Comparison of ENCODE assay signal across 10 cellular contexts in the genomic region with DNA sequence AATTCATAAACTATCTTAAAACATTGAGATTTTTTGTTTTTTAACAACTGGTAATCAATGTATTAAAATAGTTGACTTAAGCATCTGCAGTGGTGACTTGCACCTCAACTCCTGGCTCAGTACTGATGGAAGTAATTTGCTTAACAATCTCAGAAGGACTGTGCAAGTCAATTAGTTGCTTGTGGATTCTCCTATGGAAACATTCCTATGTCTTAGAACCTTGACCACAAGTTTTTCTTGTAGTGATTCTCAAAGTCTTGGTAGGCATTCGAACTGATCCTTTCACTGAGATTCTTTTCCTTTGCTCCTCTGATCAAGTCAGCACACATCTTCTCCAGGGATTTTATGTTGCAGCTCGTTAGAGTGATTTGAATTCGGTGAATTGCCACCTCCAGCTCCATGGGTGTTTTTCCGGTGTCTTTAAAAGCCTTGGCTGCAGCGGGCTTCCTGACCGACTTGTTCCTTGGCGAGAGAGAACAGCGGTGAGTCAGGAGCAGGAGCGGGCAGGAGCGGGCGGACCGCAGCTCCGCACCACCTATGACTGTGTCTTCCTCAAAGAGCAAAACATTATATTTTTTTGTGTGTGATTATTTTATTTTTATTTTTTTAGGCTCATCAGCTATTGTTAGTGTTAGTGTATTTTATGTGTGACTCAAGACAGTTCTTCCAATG. TPM values are rescaled to one million over a fixed set of nuclear protein-coding genes. Genes with fewer than 3 reads are reported as not detected.
DNase-seq lines count a peak whose midpoint lies in the region; ATAC-seq and TF ChIP-seq lines count a peak whose summit lies in the region.
"Had no signal": no experiment of that assay in that cellular context is flagged by ENCODE, and none has a peak within 500 bp of the region (broad histone marks: within the 10 kb centered on the region; RNA-seq: fewer than 3 reads in every experiment).

No MANE protein-coding gene starts in this region.

- DNase-seq in Calu3 (peak; percentile 68), RWPE1 (ENCODE audit: low spot score) (peak; percentile 88), nephron progenitor cell (no peak), neuronal stem cell (ENCODE audit: low spot score) (no peak), GM20000 (ENCODE audit: low spot score) (no peak), NCI-H1436 (lab: John Stamatoyannopoulos, UW) (no peak)
- DNase-seq in stimulated activated effector memory CD8-positive, alpha-beta T cell treated with anti-CD3 and anti-CD28 coated beads, Interleukin-12 subunit alpha, Interleukin-12 subunit beta, amount 100 ng/mL, for 72 hours (ENCODE audit: low spot score in 2 of 2): no peak
- DNase-seq: DMS79 had no signal

- H2BK15ac ChIP-seq in neuronal stem cell (ENCODE audit: low read length): no peak overlapping the region

- H3K4me3 Mint-ChIP-seq in Calu3 (ENCODE audit: low read depth, unreplicated experiment) (peak overlapping the region; percentile 66), nephron progenitor cell (no peak overlapping the region)
- H3K4me3 Mint-ChIP-seq in stimulated activated effector memory CD8-positive, alpha-beta T cell treated with anti-CD3 and anti-CD28 coated beads, Interleukin-12 subunit alpha, Interleukin-12 subunit beta, amount 100 ng/mL, for 72 hours: no peak overlapping the region
- H3K4me3 Mint-ChIP-seq: IgD-negative memory B cell had no signal

- no peak overlapping the region for H3K4me2 ChIP-seq in neuronal stem cell (ENCODE audit: insufficient read depth, low read length, poor library complexity, severe bottlenecking)

- peak; percentile 92 for ATAC-seq in esophagus mucosa
- no peak for ATAC-seq in stimulated activated effector memory CD8-positive, alpha-beta T cell treated with anti-CD3 and anti-CD28 coated beads, Interleukin-12 subunit alpha, Interleukin-12 subunit beta, amount 100 ng/mL, for 72 hours

- TF ChIP-seq CTCF in Calu3 (IDR thresholded peaks at IDR 0.05; ENCODE audit: unreplicated experiment) (no peak), RWPE1 (conservative IDR thresholded peaks at IDR 0.05; ENCODE audit: low read depth) (no peak), nephron progenitor cell (IDR thresholded peaks at IDR 0.05) (no peak), GM20000 (IDR thresholded peaks at IDR 0.05; ENCODE audit: extremely low read depth, missing control alignments) (no peak)

- CTCF ChIA-PET in Calu3 (lab: Charles Lee): interaction anchor here (0.9 to 1.8 kb wide), 6 partner anchors 8 to 188 kb away, joined by 3 to 7 read pairs (median 4); partner anchors contain the start of genes HMGXB3 and TIGD6
- CTCF ChIA-PET in RWPE1 (lab: Yijun Ruan, JAX): interaction anchor here (0.6 to 1.4 kb wide), 4 partner anchors 19 to 428 kb away, joined by 3 to 8 read pairs (median 4); no protein-coding TSS in a partner anchor

- no peak overlapping the region for H3K23ac ChIP-seq in neuronal stem cell (ENCODE audit: low read depth, low read length, poor library complexity)

- H2AFZ ChIP-seq in neuronal stem cell (ENCODE audit: low read length): no peak overlapping the region

- H2BK12ac ChIP-seq in neuronal stem cell (ENCODE audit: low read length): no peak overlapping the region

- intact Hi-C loops in Calu3 (cut with micrococcal nuclease; ENCODE audit: unreplicated experiment): loop anchor here (2.0 kb wide), 1 partner anchor 21 kb away; the partner anchor contains the start of genes HMGXB3 and TIGD6

- H3K4ac ChIP-seq in neuronal stem cell (ENCODE audit: low read length): no peak overlapping the region

- no peaks in the 10 kb centered on the region for H3K9me3 ChIP-seq in neuronal stem cell (replicated peaks in 1 of 2; ENCODE audit: control insufficient read depth in 2 of 2, insufficient read depth in 1 of 2, low read depth in 1 of 2, low read length in 2 of 2)

- peak overlapping the region; percentile 91 for H3K27ac Mint-ChIP-seq in Calu3 (ENCODE audit: unreplicated experiment)
- peak overlapping the region; percentile 87 for H3K27ac Mint-ChIP-seq in nephron progenitor cell
- H3K27ac Mint-ChIP-seq in stimulated activated effector memory CD8-positive, alpha-beta T cell treated with anti-CD3 and anti-CD28 coated beads, Interleukin-12 subunit alpha, Interleukin-12 subunit beta, amount 100 ng/mL, for 72 hours: no peak overlapping the region
- H3K27ac Mint-ChIP-seq: IgD-negative memory B cell had no signal

- H4K8ac ChIP-seq in neuronal stem cell (ENCODE audit: low read depth, low read length): no peak overlapping the region

- no peaks in the 10 kb centered on the region for H3K27me3 ChIP-seq in neuronal stem cell (ENCODE audit: control insufficient read depth in 3 of 3, insufficient read depth in 3 of 3, low read depth in 1 of 3, low read length in 3 of 3)

- POLR2A ChIA-PET in RWPE1 (lab: Yijun Ruan, JAX; ENCODE audit: low non-redundant PET): interaction anchor here (0.6 kb wide), 2 partner anchors 21 to 27 kb away, joined by 3 to 4 read pairs; no protein-coding TSS in a partner anchor

- peaks cover 26 to 98% of the 10 kb centered on the region in 2 donors for H3K36me3 ChIP-seq in neuronal stem cell (replicated peaks in 1 of 2; ENCODE audit: control insufficient read depth in 2 of 2, insufficient read depth in 2 of 2, low read length in 2 of 2)

- no peak overlapping the region for H2AK5ac ChIP-seq in neuronal stem cell (ENCODE audit: low read depth, low read length)

- H3K36me3 Mint-ChIP-seq in Calu3 (ENCODE audit: insufficient read depth, unreplicated experiment): peaks cover 70% of the 10 kb centered on the region
- H3K36me3 Mint-ChIP-seq in nephron progenitor cell (ENCODE audit: low read depth): peaks cover 77% of the 10 kb centered on the region
- peaks cover 100% of the 10 kb centered on the region for H3K36me3 Mint-ChIP-seq in stimulated activated effector memory CD8-positive, alpha-beta T cell treated with anti-CD3 and anti-CD28 coated beads, Interleukin-12 subunit alpha, Interleukin-12 subunit beta, amount 100 ng/mL, for 72 hours

- H3K4me1 ChIP-seq in neuronal stem cell (ENCODE audit: control insufficient read depth in 2 of 2, insufficient read depth in 1 of 2, low read depth in 1 of 2, low read length in 2 of 2): no peaks in the 10 kb centered on the region

- H3K4me3 ChIP-seq in neuronal stem cell (ENCODE audit: low read length in 2 of 2): no peak overlapping the region

- H4K91ac ChIP-seq in neuronal stem cell (ENCODE audit: low read depth, low read length, poor library complexity): no peak overlapping the region

- H2BK120ac ChIP-seq in neuronal stem cell (ENCODE audit: low read depth, low read length): no peak overlapping the region

- no peak overlapping the region for H2BK5ac ChIP-seq in neuronal stem cell (ENCODE audit: low read length)

- H3K9ac ChIP-seq in neuronal stem cell (ENCODE audit: low read depth, low read length, poor library complexity): no peak overlapping the region

- H3K18ac ChIP-seq in neuronal stem cell (ENCODE audit: low read length): no peak overlapping the region

- no TSS peak for BruUV-seq in Calu3 (replicated peaks; lab: Mats Ljungman, UMichigan)

- H3K4me1 Mint-ChIP-seq in Calu3 (ENCODE audit: low read depth, unreplicated experiment): peaks cover 58% of the 10 kb centered on the region
- peaks cover 20% of the 10 kb centered on the region for H3K4me1 Mint-ChIP-seq in nephron progenitor cell
- peaks cover 7% of the 10 kb centered on the region for H3K4me1 Mint-ChIP-seq in stimulated activated effector memory CD8-positive, alpha-beta T cell treated with anti-CD3 and anti-CD28 coated beads, Interleukin-12 subunit alpha, Interleukin-12 subunit beta, amount 100 ng/mL, for 72 hours

- no peaks in the 10 kb centered on the region for H3K27me3 Mint-ChIP-seq in Calu3 (ENCODE audit: unreplicated experiment)
- H3K27me3 Mint-ChIP-seq in nephron progenitor cell (ENCODE audit: low read depth, poor library complexity): peaks cover 3% of the 10 kb centered on the region
- H3K27me3 Mint-ChIP-seq: IgD-negative memory B cell had no signal

- H3K79me1 ChIP-seq in neuronal stem cell (ENCODE audit: low read depth, low read length): no peaks in the 10 kb centered on the region

- no CpG with 5 or more reads among the region's 13 CpGs for WGBS in neuronal stem cell (ENCODE audit: extremely low coverage in 2 of 2, insufficient read length in 2 of 2, insufficient replicate concordance in 1 of 2), 2 donors

- H3K27ac ChIP-seq in RWPE1 (peak overlapping the region; percentile 95), neuronal stem cell (replicated peaks; ENCODE audit: low read length) (no peak overlapping the region)

- H3K9me3 Mint-ChIP-seq in Calu3 (ENCODE audit: low read depth, unreplicated experiment) (no peaks in the 10 kb centered on the region), nephron progenitor cell (peaks cover 5% of the 10 kb centered on the region)
- no peaks in the 10 kb centered on the region for H3K9me3 Mint-ChIP-seq in stimulated activated effector memory CD8-positive, alpha-beta T cell treated with anti-CD3 and anti-CD28 coated beads, Interleukin-12 subunit alpha, Interleukin-12 subunit beta, amount 100 ng/mL, for 72 hours
- H3K9me3 Mint-ChIP-seq: IgD-negative memory B cell had no signal

- no peak overlapping the region for H3K14ac ChIP-seq in neuronal stem cell (ENCODE audit: low read length)

RNA-seq across cellular contexts. Expression of gene HMGXB3, which starts 21.1 kb away (rescaled TPM):
- total RNA-seq in Calu3 (2022): 55.9 and 58.2 TPM in 2 replicates
- 13.4 TPM for total RNA-seq in esophagus mucosa
- polyA plus RNA-seq in neuronal stem cell (2013, experiment 1 of 2): 17.8 TPM
- 17.2 TPM for polyA plus RNA-seq in neuronal stem cell (2013, experiment 2 of 2)

RNA-seq across cellular contexts. Expression of gene TIGD6, which starts 21.2 kb away (rescaled TPM):
- total RNA-seq in Calu3 (2022) (5.0 and 5.2 TPM in 2 replicates), esophagus mucosa (2.6 TPM)
- polyA plus RNA-seq in neuronal stem cell (2013, experiment 1 of 2): 4.2 TPM
- 3.6 TPM for polyA plus RNA-seq in neuronal stem cell (2013, experiment 2 of 2)

Comparison
In these comparisons a context has a peak if more than half of its experiments do, and no peak if none do; other contexts are left out.
1. DNase-seq: peak in Calu3 (single experiment) and RWPE1 (single experiment); none in nephron progenitor cell (single experiment), neuronal stem cell (single experiment), stimulated activated effector memory CD8-positive, alpha-beta T cell treated with anti-CD3 and anti-CD28 coated beads, Interleukin-12 subunit alpha, Interleukin-12 subunit beta, amount 100 ng/mL, for 72 hours (0 of 2), GM20000 (single experiment) and NCI-H1436 (single experiment).